26 cellular contexts compared by ENCODE assay signal in the genomic region with DNA sequence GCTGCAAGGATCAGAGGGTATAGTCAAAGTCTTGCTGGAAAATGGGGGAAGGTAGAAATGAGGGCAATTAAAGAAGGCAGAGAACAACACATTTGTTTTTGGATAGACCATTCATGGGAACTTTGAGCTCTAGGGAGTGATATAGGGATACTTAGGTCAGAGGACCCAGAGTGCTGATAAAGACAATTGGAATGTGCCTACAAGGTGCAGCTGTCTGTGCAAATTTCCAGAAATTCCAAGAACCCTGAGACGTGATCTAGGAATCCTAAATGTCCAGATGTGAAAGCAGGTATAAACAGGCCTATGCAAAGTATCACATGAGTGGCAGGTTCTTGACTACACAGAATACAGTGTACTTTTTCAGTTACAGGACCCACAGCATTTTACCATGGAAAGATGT. TPM values are rescaled to one million over a fixed set of nuclear protein-coding genes. Genes with fewer than 3 reads are reported as not detected.
DNase-seq lines count a peak whose midpoint lies in the region; ATAC-seq and TF ChIP-seq lines count a peak whose summit lies in the region.
"Had no signal": no experiment of that assay in that cellular context is flagged by ENCODE, and none has a peak within 500 bp of the region (broad histone marks: within the 10 kb centered on the region; RNA-seq: fewer than 3 reads in every experiment).

No MANE protein-coding gene starts in this region.

- no peak overlapping the region for H3K4me3 Mint-ChIP-seq in nephron progenitor cell
- no peak overlapping the region for H3K4me3 Mint-ChIP-seq in natural killer cell treated with Interleukin-12 subunit alpha and Interleukin-12 subunit beta and Interleukin-15 and Interleukin-18, amount 100 ng/mL, for 72 hours
- H3K4me3 Mint-ChIP-seq: activated T-cell treated with anti-CD3 and anti-CD28 coated beads, Interleukin-2, amount 50 U/mL, for 72 hours; brain; mesothelial cell of epicardium; natural killer cell; stimulated activated effector memory CD8-positive, alpha-beta T cell treated with anti-CD3 and anti-CD28 coated beads, Interleukin-12 subunit alpha, Interleukin-12 subunit beta, amount 100 ng/mL, for 72 hours; T-helper 1 cell treated with Interleukin-12 subunit alpha and Interleukin-12 subunit beta and Interleukin-4 antibody, amounts not matched to agents 30 μg/mL and 1 μg/mL, for 36 hours; type B pancreatic cell had no signal

- TF ChIP-seq CTCF in epithelial cell of esophagus (IDR thresholded peaks at IDR 0.05; ENCODE audit: insufficient read depth, low read depth, low read length, missing control alignments) (no peak), nephron progenitor cell (IDR thresholded peaks at IDR 0.05) (no peak)

- ATAC-seq in natural killer cell treated with Interleukin-12 subunit alpha and Interleukin-12 subunit beta and Interleukin-15 and Interleukin-18, amount 100 ng/mL, for 72 hours = no peak
- ATAC-seq: activated T-cell treated with anti-CD3 and anti-CD28 coated beads, Interleukin-2, amount 50 U/mL, for 72 hours; natural killer cell; stimulated activated effector memory CD8-positive, alpha-beta T cell treated with anti-CD3 and anti-CD28 coated beads, Interleukin-12 subunit alpha, Interleukin-12 subunit beta, amount 100 ng/mL, for 72 hours had no signal

- peak; percentile 35 for DNase-seq in ELR (ENCODE audit: low read depth)
- peak; percentile 70 for DNase-seq in LHCN-M2 (ENCODE audit: low read depth)
- peak; percentile 79 for DNase-seq in epithelial cell of esophagus (ENCODE audit: low read depth)
- no peak for DNase-seq in nephron progenitor cell
- DNase-seq in NCI-H2081 (lab: John Stamatoyannopoulos, UW) = no peak
- no peak for DNase-seq in natural killer cell treated with Interleukin-12 subunit alpha and Interleukin-12 subunit beta and Interleukin-15 and Interleukin-18, amount 100 ng/mL, for 72 hours (ENCODE audit: low spot score)
- no peak for DNase-seq in hypothalamus (lab: John Stamatoyannopoulos, UW)
- DNase-seq: activated CD4-positive, alpha-beta T cell treated with anti-CD3 and anti-CD28 coated beads, Interleukin-2, amount 50 U/mL, for 48 hours; activated CD4-positive, CD25-positive, alpha-beta regulatory T cell treated with anti-CD3 and anti-CD28 coated beads, Interleukin-2, amount 50 U/mL, for 72 hours; activated naive CD4-positive, alpha-beta T cell; activated T-cell treated with anti-CD3 and anti-CD28 coated beads, Interleukin-2, amount 50 U/mL, for 72 hours; C1 segment of cervical spinal cord; DMS153; hippocampal formation; Kasumi-1; natural killer cell; NCI-H146; NCI-H446 treated with DMSO at 0.1 percent for 48 hours; NCI-H774; stimulated activated CD4-positive, alpha-beta T cell treated with anti-CD3 and anti-CD28 coated beads, Interleukin-15, amount 100 ng/mL, for 24 hours had no signal

- no peaks in the 10 kb centered on the region for H3K27me3 Mint-ChIP-seq in nephron progenitor cell (ENCODE audit: low read depth, poor library complexity)
- H3K27me3 Mint-ChIP-seq in natural killer cell treated with Interleukin-12 subunit alpha and Interleukin-12 subunit beta and Interleukin-15 and Interleukin-18, amount 100 ng/mL, for 72 hours = no peaks in the 10 kb centered on the region
- H3K27me3 Mint-ChIP-seq: brain, type B pancreatic cell had no signal

- H3K36me3 Mint-ChIP-seq in nephron progenitor cell (ENCODE audit: low read depth) = no peaks in the 10 kb centered on the region
- no peaks in the 10 kb centered on the region for H3K36me3 Mint-ChIP-seq in natural killer cell treated with Interleukin-12 subunit alpha and Interleukin-12 subunit beta and Interleukin-15 and Interleukin-18, amount 100 ng/mL, for 72 hours
- H3K36me3 Mint-ChIP-seq: brain; mesothelial cell of epicardium; natural killer cell; stimulated activated effector memory CD8-positive, alpha-beta T cell treated with anti-CD3 and anti-CD28 coated beads, Interleukin-12 subunit alpha, Interleukin-12 subunit beta, amount 100 ng/mL, for 72 hours; type B pancreatic cell had no signal

- peak overlapping the region; percentile 58 for H3K27ac Mint-ChIP-seq in nephron progenitor cell
- H3K27ac Mint-ChIP-seq in natural killer cell treated with Interleukin-12 subunit alpha and Interleukin-12 subunit beta and Interleukin-15 and Interleukin-18, amount 100 ng/mL, for 72 hours = no peak overlapping the region
- H3K27ac Mint-ChIP-seq: activated T-cell treated with anti-CD3 and anti-CD28 coated beads, Interleukin-2, amount 50 U/mL, for 72 hours; brain; mesothelial cell of epicardium; natural killer cell; stimulated activated effector memory CD8-positive, alpha-beta T cell treated with anti-CD3 and anti-CD28 coated beads, Interleukin-12 subunit alpha, Interleukin-12 subunit beta, amount 100 ng/mL, for 72 hours; T-helper 1 cell treated with Interleukin-12 subunit alpha and Interleukin-12 subunit beta and Interleukin-4 antibody, amounts not matched to agents 30 μg/mL and 1 μg/mL, for 36 hours; type B pancreatic cell had no signal

- no peaks in the 10 kb centered on the region for H3K9me3 Mint-ChIP-seq in nephron progenitor cell
- H3K9me3 Mint-ChIP-seq in natural killer cell treated with Interleukin-12 subunit alpha and Interleukin-12 subunit beta and Interleukin-15 and Interleukin-18, amount 100 ng/mL, for 72 hours = no peaks in the 10 kb centered on the region
- H3K9me3 Mint-ChIP-seq: activated T-cell treated with anti-CD3 and anti-CD28 coated beads, Interleukin-2, amount 50 U/mL, for 72 hours; brain; mesothelial cell of epicardium; natural killer cell; stimulated activated effector memory CD8-positive, alpha-beta T cell treated with anti-CD3 and anti-CD28 coated beads, Interleukin-12 subunit alpha, Interleukin-12 subunit beta, amount 100 ng/mL, for 72 hours; T-helper 1 cell treated with Interleukin-12 subunit alpha and Interleukin-12 subunit beta and Interleukin-4 antibody, amounts not matched to agents 30 μg/mL and 1 μg/mL, for 36 hours; type B pancreatic cell had no signal

- peaks cover 23% of the 10 kb centered on the region for H3K4me1 Mint-ChIP-seq in nephron progenitor cell
- peaks cover 12 to 14% of the 10 kb centered on the region in 2 donors for H3K4me1 Mint-ChIP-seq in natural killer cell treated with Interleukin-12 subunit alpha and Interleukin-12 subunit beta and Interleukin-15 and Interleukin-18, amount 100 ng/mL, for 72 hours (ENCODE audit: low read depth in 2 of 2)

- no peak overlapping the region for H3K4me3 ChIP-seq in epithelial cell of esophagus (ENCODE audit: low read length)
- H3K4me3 ChIP-seq: SK-N-MC had no signal

RNA-seq across cellular contexts. Expression of gene FNIP2, which starts 24.2 kb away (rescaled TPM):
- 15.1 and 17.6 TPM in 2 replicates for total RNA-seq in LHCN-M2 (2014; rRNA removed)
- 6.8 TPM for polyA plus RNA-seq in LHCN-M2 (2012)
- total RNA-seq in natural killer cell treated with Interleukin-12 subunit alpha and Interleukin-12 subunit beta and Interleukin-15 and Interleukin-18, amount 100 ng/mL, for 72 hours = 10 to 100 TPM; 17.5 to 35.6 TPM

Comparison
In these comparisons a context has a peak if more than half of its experiments do, and no peak if none do; other contexts are left out.
1. DNase-seq: peak in ELR (single experiment), LHCN-M2 (single experiment) and epithelial cell of esophagus (single experiment); none in nephron progenitor cell (single experiment), NCI-H2081 (0 of 2), natural killer cell treated with Interleukin-12 subunit alpha and Interleukin-12 subunit beta and Interleukin-15 and Interleukin-18, amount 100 ng/mL, for 72 hours (single experiment) and hypothalamus (0 of 51).